ENCODE assay signal across 8 cellular contexts in genomic region chr1:160993544-160993943, GRCh38. TPM values are rescaled to one million over a fixed set of nuclear protein-coding genes. Genes with fewer than 3 reads are reported as not detected.
DNase-seq lines count a peak whose midpoint lies in the region; ATAC-seq, FAIRE-seq and TF ChIP-seq lines count a peak whose summit lies in the region.

No MANE protein-coding gene starts in this region.

- no peak overlapping the region for H3K4me3 Mint-ChIP-seq in stimulated activated naive CD8-positive, alpha-beta T cell treated with anti-CD3 and anti-CD28 coated beads, Interleukin-15, Interleukin-2, amounts not matched to agents 100 ng/mL and 50 ng/mL, for 24 hours

- peak; percentile 48 for TF ChIP-seq CTCF in fibroblast of villous mesenchyme (IDR thresholded peaks at IDR 0.05; ENCODE audit: insufficient read depth, low read depth, low read length)
- TF ChIP-seq CTCF in gastrocnemius medialis (IDR thresholded peaks at IDR 0.05 in 4 of 5, conservative IDR thresholded peaks at IDR 0.05 in 1 of 5) = peak in 1 of 5 experiments; percentile 9
- TF ChIP-seq CTCF in ovary (IDR thresholded peaks at IDR 0.05) = peak in 1 of 3 donors; percentile 41
- TF ChIP-seq CTCF in transverse colon (IDR thresholded peaks at IDR 0.05) = peak in 2 of 5 experiments; percentile 13 to 23

- H3K36me3 ChIP-seq in gastrocnemius medialis (no peaks in the 10 kb centered on the region), ovary (no peaks in the 10 kb centered on the region), transverse colon (peaks cover 0 to 3% (median 0%) of the 10 kb centered on the region in 4 donors)

- H3K4me3 ChIP-seq in fibroblast of villous mesenchyme (ENCODE audit: low read depth, low read length) (no peak overlapping the region), gastrocnemius medialis (no peak overlapping the region), ovary (no peak overlapping the region), transverse colon (no peak overlapping the region)

- H3K4me1 ChIP-seq in gastrocnemius medialis (no peaks in the 10 kb centered on the region), ovary (ENCODE audit: insufficient read depth) (no peaks in the 10 kb centered on the region), transverse colon (peaks cover 0 to 26% (median 2%) of the 10 kb centered on the region in 4 donors)

- no peaks in the 10 kb centered on the region for H3K27me3 Mint-ChIP-seq in stimulated activated naive CD8-positive, alpha-beta T cell treated with anti-CD3 and anti-CD28 coated beads, Interleukin-15, Interleukin-2, amounts not matched to agents 100 ng/mL and 50 ng/mL, for 24 hours

- in situ Hi-C loops in gastrocnemius medialis (cut with MboI; ENCODE audit: low sequenced_read_pairs in 4 of 4) (loop anchor here in 2 of 4 donors (10.0 kb wide), 1 partner anchor 101 kb away; the partner anchor contains the start of gene KLHDC9 (in 2 of the 2)), transverse colon (cut with MboI; ENCODE audit: low pct_ligation_motif_present in 1 of 4, low pct_unique_long_range_greater_than_20kb in 1 of 4, low sequenced_read_pairs in 3 of 4) (loop anchor here in 1 of 4 donors (10.0 kb wide), 1 partner anchor 101 kb away; the partner anchor contains the start of gene KLHDC9)

- WGBS in ovary, 3 donors = 9 to 11% (median 10%) methylated on average over 3 of the region's 3 CpGs
- WGBS in transverse colon (ENCODE audit: low coverage in 1 of 2), 2 donors = 21 to 40% methylated on average over 2 to 3 of the region's 3 CpGs

- no peak overlapping the region for H3K27ac ChIP-seq in gastrocnemius medialis
- H3K27ac ChIP-seq in ovary = no peak overlapping the region
- no peak overlapping the region for H3K27ac ChIP-seq in transverse colon

- no peak for TF ChIP-seq POLR2A in gastrocnemius medialis (IDR thresholded peaks at IDR 0.05)
- TF ChIP-seq POLR2A in ovary (IDR thresholded peaks at IDR 0.05) = no peak
- no peak for TF ChIP-seq POLR2A in transverse colon (IDR thresholded peaks at IDR 0.05)

- intact Hi-C loops in gastrocnemius medialis (cut with DNase I; ENCODE audit: low total_unique reads) = loop anchor here (2.0 kb wide), 1 partner anchor 53 kb away; no protein-coding TSS in a partner anchor
- intact Hi-C loops in ovary (cut with DNase I) = loop anchor here in 3 of 4 donors (5.0 to 10.0 kb wide), 3 partner anchors 101 to 269 kb away; partner anchors contain the start of gene KLHDC9 (in 2 of the 3)
- intact Hi-C loops in transverse colon (cut with DNase I; ENCODE audit: low total_unique reads) = no loop called here

- H3K9me3 Mint-ChIP-seq in stimulated activated naive CD8-positive, alpha-beta T cell treated with anti-CD3 and anti-CD28 coated beads, Interleukin-15, Interleukin-2, amounts not matched to agents 100 ng/mL and 50 ng/mL, for 24 hours = no peaks in the 10 kb centered on the region
- H3K9me3 Mint-ChIP-seq in activated naive CD4-positive, alpha-beta T cell treated with anti-CD3 and anti-CD28 coated beads, Interleukin-2, amount 50 U/mL, for 72 hours = no peaks in the 10 kb centered on the region

- TF ChIP-seq EP300 in ovary (IDR thresholded peaks at IDR 0.05) = no peak
- TF ChIP-seq EP300 in transverse colon (IDR thresholded peaks at IDR 0.05; ENCODE audit: low read depth) = no peak

- peaks cover 47% of the 10 kb centered on the region for H3K4me1 Mint-ChIP-seq in stimulated activated naive CD8-positive, alpha-beta T cell treated with anti-CD3 and anti-CD28 coated beads, Interleukin-15, Interleukin-2, amounts not matched to agents 100 ng/mL and 50 ng/mL, for 24 hours (ENCODE audit: low read depth)

- H3K36me3 Mint-ChIP-seq in stimulated activated naive CD8-positive, alpha-beta T cell treated with anti-CD3 and anti-CD28 coated beads, Interleukin-15, Interleukin-2, amounts not matched to agents 100 ng/mL and 50 ng/mL, for 24 hours (ENCODE audit: low read depth) = peaks cover 5% of the 10 kb centered on the region
- no peaks in the 10 kb centered on the region for H3K36me3 Mint-ChIP-seq in activated naive CD4-positive, alpha-beta T cell treated with anti-CD3 and anti-CD28 coated beads, Interleukin-2, amount 50 U/mL, for 72 hours

- FAIRE-seq in RCC 7860 (lab: Jason Lieb, UNC) = no peak

- DNase-seq in stimulated activated naive CD8-positive, alpha-beta T cell treated with anti-CD3 and anti-CD28 coated beads, Interleukin-15, Interleukin-2, amounts not matched to agents 100 U/mL and 50 U/mL, for 24 hours = no peak
- peak; percentile 11 for DNase-seq in RCC 7860 (ENCODE audit: low spot score)
- peak; percentile 93 for DNase-seq in fibroblast of villous mesenchyme (ENCODE audit: low read depth)
- no peak for DNase-seq in gastrocnemius medialis
- no peak for DNase-seq in ovary
- no peak for DNase-seq in activated naive CD4-positive, alpha-beta T cell treated with anti-CD3 and anti-CD28 coated beads, Interleukin-2, amount 50 U/mL, for 72 hours (ENCODE audit: low spot score in 2 of 2)
- no peak for DNase-seq in transverse colon

- H3K9me3 ChIP-seq in gastrocnemius medialis (no peaks in the 10 kb centered on the region), ovary (no peaks in the 10 kb centered on the region), transverse colon (no peaks in the 10 kb centered on the region)

- no peaks in the 10 kb centered on the region for H3K27me3 ChIP-seq in gastrocnemius medialis
- H3K27me3 ChIP-seq in ovary = no peaks in the 10 kb centered on the region
- H3K27me3 ChIP-seq in transverse colon = no peaks in the 10 kb centered on the region

- no peak for ATAC-seq in stimulated activated naive CD8-positive, alpha-beta T cell treated with anti-CD3 and anti-CD28 coated beads, Interleukin-15, Interleukin-2, amounts not matched to agents 100 U/mL and 50 U/mL, for 24 hours
- no peak for ATAC-seq in gastrocnemius medialis
- ATAC-seq in activated naive CD4-positive, alpha-beta T cell treated with anti-CD3 and anti-CD28 coated beads, Interleukin-2, amount 50 U/mL, for 72 hours = no peak

- peak overlapping the region; percentile 49 for H3K27ac Mint-ChIP-seq in stimulated activated naive CD8-positive, alpha-beta T cell treated with anti-CD3 and anti-CD28 coated beads, Interleukin-15, Interleukin-2, amounts not matched to agents 100 ng/mL and 50 ng/mL, for 24 hours
- no peak overlapping the region for H3K27ac Mint-ChIP-seq in activated naive CD4-positive, alpha-beta T cell treated with anti-CD3 and anti-CD28 coated beads, Interleukin-2, amount 50 U/mL, for 72 hours

RNA-seq across cellular contexts. Expression of gene F11R, which starts 27.4 kb away (rescaled TPM):
- 0.32 and 5.6 TPM in 2 replicates for total RNA-seq in fibroblast of villous mesenchyme
- total RNA-seq in gastrocnemius medialis = 1 to 10 TPM; 3.1 to 6.0 (median 5.3) TPM
- total RNA-seq in ovary = 10 to 100 TPM; 14.8 to 62.7 (median 34.9) TPM
- polyA plus RNA-seq in ovary = 10 to 100 TPM; 26.1 to 68.5 TPM
- 10 to 100 TPM; 26.0 to 63.6 TPM for total RNA-seq in activated naive CD4-positive, alpha-beta T cell treated with anti-CD3 and anti-CD28 coated beads, Interleukin-2, amount 50 U/mL, for 72 hours
- total RNA-seq in transverse colon = 100 to 1,000 TPM in 2 of 4 donors, 10 to 100 TPM in 2; 91.7 to 126 (median 105) TPM

RNA-seq across cellular contexts. Expression of gene ITLN2, which starts 38.9 kb away (rescaled TPM):
- total RNA-seq in fibroblast of villous mesenchyme (not detected in 2 replicates), gastrocnemius medialis (not detected), ovary (1 to 10 TPM in 6 of 7 donors, under 1 TPM in 1; 0.53 to 7.2 (median 2.1) TPM), transverse colon (not detected)
- polyA plus RNA-seq in ovary = 1 to 10 TPM; 3.4 to 7.6 TPM
- total RNA-seq in activated naive CD4-positive, alpha-beta T cell treated with anti-CD3 and anti-CD28 coated beads, Interleukin-2, amount 50 U/mL, for 72 hours = not detected

RNA-seq across cellular contexts. Expression of gene TSTD1, which starts 45.2 kb away (rescaled TPM):
- 1.6 and 18.6 TPM in 2 replicates for total RNA-seq in fibroblast of villous mesenchyme
- 10 to 100 TPM in 3 of 4 donors, 1 to 10 TPM in 1; 8.6 to 52.6 (median 16.8) TPM for total RNA-seq in gastrocnemius medialis
- total RNA-seq in ovary = 100 to 1,000 TPM in 1 of 7 donors, 10 to 100 TPM in 6; 32.6 to 200 (median 50.3) TPM
- 100 to 1,000 TPM in 1 of 2 donors, 10 to 100 TPM in 1; 13.6 to 107 TPM for polyA plus RNA-seq in ovary
- total RNA-seq in activated naive CD4-positive, alpha-beta T cell treated with anti-CD3 and anti-CD28 coated beads, Interleukin-2, amount 50 U/mL, for 72 hours = 10 to 100 TPM; 59.3 to 66.8 TPM
- 100 to 1,000 TPM; 104 to 224 (median 191) TPM for total RNA-seq in transverse colon

RNA-seq across cellular contexts. Expression of gene USF1, which starts 52.2 kb away (rescaled TPM):
- 52.5 and 62.2 TPM in 2 replicates for total RNA-seq in fibroblast of villous mesenchyme
- 10 to 100 TPM; 41.9 to 55.1 (median 49.1) TPM for total RNA-seq in gastrocnemius medialis
- total RNA-seq in ovary = 10 to 100 TPM; 28.1 to 49.6 (median 44.0) TPM
- 10 to 100 TPM; 38.8 to 54.8 TPM for polyA plus RNA-seq in ovary
- total RNA-seq in activated naive CD4-positive, alpha-beta T cell treated with anti-CD3 and anti-CD28 coated beads, Interleukin-2, amount 50 U/mL, for 72 hours = 10 to 100 TPM; 50.8 to 90.6 TPM
- 10 to 100 TPM; 34.4 to 78.2 (median 64.9) TPM for total RNA-seq in transverse colon

Comparison
In these comparisons a context has a peak if more than half of its experiments do, and no peak if none do; other contexts are left out.
1. DNase-seq: peak in RCC 7860 (single experiment) and fibroblast of villous mesenchyme (single experiment); none in stimulated activated naive CD8-positive, alpha-beta T cell treated with anti-CD3 and anti-CD28 coated beads, Interleukin-15, Interleukin-2, amounts not matched to agents 100 U/mL and 50 U/mL, for 24 hours (single experiment), gastrocnemius medialis (0 of 2), ovary (0 of 5), activated naive CD4-positive, alpha-beta T cell treated with anti-CD3 and anti-CD28 coated beads, Interleukin-2, amount 50 U/mL, for 72 hours (0 of 2) and transverse colon (single experiment).